14 cellular contexts compared by ENCODE assay signal in the genomic region with DNA sequence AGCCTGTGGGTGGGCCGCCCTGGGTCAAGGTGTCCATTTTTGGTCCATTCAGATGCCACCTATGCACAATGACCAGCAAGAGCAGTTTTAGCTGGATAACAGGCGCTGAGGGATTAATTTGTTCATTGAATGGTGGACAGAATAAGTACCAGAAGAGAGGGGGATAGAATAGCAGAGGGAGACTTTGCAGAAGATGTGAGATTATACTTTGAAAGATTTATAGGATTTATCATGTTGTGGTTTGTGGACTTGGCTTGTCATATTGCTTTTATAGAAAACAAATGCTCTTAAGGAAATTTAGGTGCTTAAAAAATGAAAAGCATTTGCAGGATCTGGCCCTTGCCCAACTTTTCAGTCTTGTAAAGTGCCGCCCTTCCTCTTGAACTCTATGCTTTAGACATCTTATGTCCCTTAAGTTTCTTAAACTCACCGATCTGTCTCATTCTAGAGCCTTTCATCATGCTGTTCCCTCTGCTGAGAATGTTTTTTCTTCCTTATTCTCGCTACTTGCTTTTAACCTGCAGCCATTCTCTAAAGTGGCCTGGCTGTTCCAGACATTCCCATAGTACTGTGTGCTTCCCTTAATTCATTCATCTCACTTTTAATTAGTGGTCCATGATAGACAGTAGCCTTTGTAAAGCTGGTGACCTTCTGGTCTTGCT.
"Had no signal": no experiment of that assay in that cellular context is flagged by ENCODE, and none has a peak within 500 bp of the region (broad histone marks: within the 10 kb centered on the region; RNA-seq: fewer than 3 reads in every experiment).

No MANE protein-coding gene starts in this region.

- H3K36me3 Mint-ChIP-seq: natural killer cell had no signal

- H3K9me3 ChIP-seq: esophagus squamous epithelium, spleen, tibial artery, upper lobe of left lung, vagina had no signal

- H3K4me1 ChIP-seq: esophagus squamous epithelium, foreskin keratinocyte, tibial artery had no signal

- H3K27ac ChIP-seq: esophagus squamous epithelium, foreskin keratinocyte, spleen, tibial artery, upper lobe of left lung, vagina had no signal

- H3K4me1 Mint-ChIP-seq: natural killer cell, neural crest cell had no signal

- H3K27me3 ChIP-seq: esophagus squamous epithelium, foreskin keratinocyte, spleen, tibial artery, upper lobe of left lung, vagina had no signal

- H3K36me3 ChIP-seq: spleen, tibial artery, upper lobe of left lung had no signal

- H3K27ac Mint-ChIP-seq: natural killer cell had no signal

- H3K4me3 Mint-ChIP-seq: natural killer cell, neural crest cell had no signal

- H3K9me3 Mint-ChIP-seq: natural killer cell, neural crest cell had no signal

- H3K4me3 ChIP-seq: esophagus squamous epithelium, spleen, tibial artery, upper lobe of left lung, vagina had no signal

- DNase-seq: effector memory CD4-positive, alpha-beta T cell; esophagus squamous epithelium; kidney; left colon; natural killer cell; spleen; stimulated activated CD4-positive, alpha-beta T cell treated with anti-CD3 and anti-CD28 coated beads, Interleukin-2, amount 100 ng/mL, for 24 hours; stimulated activated CD4-positive, alpha-beta T cell treated with anti-CD3 and anti-CD28 coated beads, Interleukin-4, amount 100 ng/mL, for 4 hours; stimulated activated naive CD4-positive, alpha-beta T cell treated with Interleukin-2 at 50 U/mL for 16 hours; tibial artery; upper lobe of left lung had no signal
